17 cellular contexts compared by ENCODE assay signal in genomic region chr10:6220418-6221191, GRCh38. TPM values are rescaled to one million over a fixed set of nuclear protein-coding genes. Genes with fewer than 3 reads are reported as not detected.
DNase-seq lines count a peak whose midpoint lies in the region; ATAC-seq and TF ChIP-seq lines count a peak whose summit lies in the region.
"Had no signal": no experiment of that assay in that cellular context is flagged by ENCODE, and none has a peak within 500 bp of the region (broad histone marks: within the 10 kb centered on the region; RNA-seq: fewer than 3 reads in every experiment).

No MANE protein-coding gene starts in this region.

- H3K4me1 ChIP-seq in SK-N-SH (ENCODE audit: control insufficient read depth in 1 of 2, insufficient read depth in 2 of 2, low read depth in 1 of 2, low read length in 1 of 2): peaks cover 0 to 27% of the 10 kb centered on the region in 2 experiments; a peak in 3 of 4 replicates
- H3K4me1 ChIP-seq in HEK293 (ENCODE audit: control insufficient read depth, insufficient read depth, low read length): no peaks in the 10 kb centered on the region
- H3K4me1 ChIP-seq in osteoblast (ENCODE audit: insufficient read depth, low read length): peaks cover 12% of the 10 kb centered on the region
- H3K4me1 ChIP-seq: breast epithelium had no signal

- CTCF ChIA-PET in SK-N-SH (lab: Yijun Ruan, JAX) (interaction anchor here (0.9 to 3.1 kb wide), 3 partner anchors 16 to 181 kb away, joined by 3 to 10 read pairs (median 4); partner anchors contain the start of gene PFKFB3), HEK293 (lab: Yijun Ruan, JAX) (interaction anchor here (0.7 kb wide), 1 partner anchor 65 kb away, joined by 4 read pairs; no protein-coding TSS in a partner anchor)

- intact Hi-C loops in dorsolateral prefrontal cortex (cut with DNase I): no loop called here

- H3K36me3 ChIP-seq in SK-N-SH (replicated peaks in 1 of 2; ENCODE audit: control insufficient read depth in 1 of 2, insufficient read depth in 2 of 2, low read length in 1 of 2) (peaks cover 75 to 78% of the 10 kb centered on the region in 2 experiments), HEK293 (ENCODE audit: control insufficient read depth in 2 of 2, insufficient read depth in 1 of 2, low read length in 2 of 2) (peaks cover 19 to 97% of the 10 kb centered on the region in 2 experiments; a peak in 2 of 3 replicates), osteoblast (ENCODE audit: insufficient read depth, low read length) (peaks cover 49% of the 10 kb centered on the region)

- POLR2A ChIA-PET in SK-N-SH (lab: Yijun Ruan, JAX) (interaction anchor here (0.6 kb wide), 1 partner anchor 423 kb away, joined by 3 read pairs; no protein-coding TSS in a partner anchor), HEK293 (lab: Yijun Ruan, JAX) (interaction anchor here (1.2 kb wide), 1 partner anchor 18 kb away, joined by 3 read pairs; the partner anchor contains the start of gene PFKFB3)

- peak; percentile 14 for DNase-seq in SK-N-SH
- no peak for DNase-seq in dorsolateral prefrontal cortex
- DNase-seq in osteoblast (ENCODE audit: insufficient read length, low spot score, missing footprints): peak; percentile 59
- no peak for DNase-seq in OCI-M1 (lab: John Stamatoyannopoulos, UW)
- DNase-seq: activated naive CD4-positive, alpha-beta T cell treated with anti-CD3 and anti-CD28 coated beads, Interleukin-2, amount 50 U/mL, for 16 hours; NCI-H1417; NCI-H524 treated with DMSO at 0.1 percent for 48 hours; SHP77; stimulated activated CD4-positive, alpha-beta T cell treated with anti-CD3 and anti-CD28 coated beads, Interleukin-2, amount 100 ng/mL, for 48 hours; T-helper 9 cell had no signal

- no peak for TF ChIP-seq EP300 in SK-N-SH (IDR thresholded peaks at IDR 0.05; ENCODE audit: borderline replicate concordance in 1 of 2, low read depth in 1 of 2, low read length in 1 of 2)

- 96% methylated on average over 18 of the region's 32 CpGs for WGBS in SK-N-SH (ENCODE audit: low lambda C conversion rate)

- H3K9me3 ChIP-seq in SK-N-SH (no peaks in the 10 kb centered on the region), HEK293 (ENCODE audit: control insufficient read depth, insufficient read depth, low read depth, low read length) (no peaks in the 10 kb centered on the region), osteoblast (ENCODE audit: low read depth, low read length) (no peaks in the 10 kb centered on the region)
- H3K9me3 ChIP-seq: breast epithelium, suprapubic skin had no signal

- H3K27ac ChIP-seq in SK-N-SH (ENCODE audit: low read depth in 2 of 2, low read length in 1 of 2) (peak overlapping the region in 1 of 2 experiments; percentile 61; a peak in 2 of 4 replicates), HEK293 (ENCODE audit: extremely low read depth, low read depth, low read length) (no peak overlapping the region), dorsolateral prefrontal cortex (peak overlapping the region in 31 of 59 donors; percentile 1 to 75 (median 40)), osteoblast (ENCODE audit: low read depth, low read length) (no peak overlapping the region)
- H3K27ac ChIP-seq: 22Rv1, suprapubic skin had no signal

- H3K27me3 ChIP-seq in SK-N-SH (ENCODE audit: insufficient read depth): no peaks in the 10 kb centered on the region
- H3K27me3 ChIP-seq in dorsolateral prefrontal cortex: no peaks in the 10 kb centered on the region
- no peaks in the 10 kb centered on the region for H3K27me3 ChIP-seq in osteoblast (ENCODE audit: insufficient read depth, low read length)
- H3K27me3 ChIP-seq: breast epithelium, suprapubic skin had no signal

- H3K9ac ChIP-seq in SK-N-SH: no peak overlapping the region

- H3K4me3 ChIP-seq in SK-N-SH (ENCODE audit: low read depth in 2 of 2, low read length in 1 of 2) (no peak overlapping the region), HEK293 (ENCODE audit: low read depth, low read length) (no peak overlapping the region), dorsolateral prefrontal cortex (no peak overlapping the region), osteoblast (ENCODE audit: insufficient read depth, low read length) (no peak overlapping the region)
- H3K4me3 ChIP-seq: breast epithelium, suprapubic skin had no signal

- ATAC-seq in SK-N-SH treated with all-trans-retinoic acid at 6 μM for 48 hours (no peak), GM21447 (IDR thresholded peaks at IDR 0.05; ENCODE audit: unreplicated experiment) (no peak), GM21717 (IDR thresholded peaks at IDR 0.05; ENCODE audit: unreplicated experiment) (no peak)

- no peak overlapping the region for H3K4me2 ChIP-seq in SK-N-SH
- no peak overlapping the region for H3K4me2 ChIP-seq in osteoblast (ENCODE audit: insufficient read depth, low read length)

- H2AFZ ChIP-seq in SK-N-SH (ENCODE audit: low read depth) (no peak overlapping the region), osteoblast (ENCODE audit: low read length) (no peak overlapping the region)

- H3F3A ChIP-seq in SK-N-SH (replicated peaks; ENCODE audit: insufficient read depth): peaks cover 37% of the 10 kb centered on the region

- H3K79me2 ChIP-seq in SK-N-SH (ENCODE audit: insufficient read depth) (peaks cover 68% of the 10 kb centered on the region), osteoblast (ENCODE audit: insufficient read depth, low read length) (no peaks in the 10 kb centered on the region)

- TF ChIP-seq CTCF in SK-N-SH (IDR thresholded peaks at IDR 0.05): no peak
- no peak for TF ChIP-seq CTCF in HEK293 (tag by site-specific recombination; IDR thresholded peaks at IDR 0.05)
- no peak for TF ChIP-seq CTCF in dorsolateral prefrontal cortex (IDR thresholded peaks at IDR 0.05 in 54 of 56, conservative IDR thresholded peaks at IDR 0.05 in 2 of 56; ENCODE audit: low read depth in 1 of 56, partially characterized antibody in 56 of 56)
- TF ChIP-seq CTCF in osteoblast (IDR thresholded peaks at IDR 0.05; ENCODE audit: extremely low read depth, low read depth, low read length): no peak

- H4K20me1 ChIP-seq in SK-N-SH (ENCODE audit: insufficient read depth) (peaks cover 23% of the 10 kb centered on the region; the same call in 1 of the 2 replicates), osteoblast (ENCODE audit: insufficient read depth, low read length) (no peaks in the 10 kb centered on the region)

- no peak for TF ChIP-seq RAD21 in SK-N-SH (IDR thresholded peaks at IDR 0.05; ENCODE audit: low read length)

- no peaks in the 10 kb centered on the region for H3K9me2 ChIP-seq in SK-N-SH

TF ChIP-seq in SK-N-SH, 30 proteins besides CTCF, POLR2A, EP300 and RAD21 (continues in another document):
- TF ChIP-seq MEF2A (IDR thresholded peaks at IDR 0.05; ENCODE audit: borderline replicate concordance, low read depth): no peak
- no peak for TF ChIP-seq ELF1 (IDR thresholded peaks at IDR 0.05)
- no peak for TF ChIP-seq FOSL2 (IDR thresholded peaks at IDR 0.05; ENCODE audit: borderline replicate concordance, low read depth)
- no peak for TF ChIP-seq GATA2 (CRISPR knock-in tag; IDR thresholded peaks at IDR 0.05)
- TF ChIP-seq PBX3 (IDR thresholded peaks at IDR 0.05): no peak
- no peak for TF ChIP-seq NFIC (IDR thresholded peaks at IDR 0.05; ENCODE audit: borderline replicate concordance)

TF ChIP-seq in SK-N-SH treated with all-trans-retinoic acid at 6 μM for 48 hours, 23 proteins besides CTCF, POLR2A, EP300 and RAD21 (continues in another document):
- TF ChIP-seq SNAI2 (CRISPR knock-in tag; IDR thresholded peaks at IDR 0.05) (no peak), POU6F1 (CRISPR knock-in tag; IDR thresholded peaks at IDR 0.05; ENCODE audit: borderline replicate concordance, low read depth) (no peak), ESRRG (CRISPR knock-in tag; IDR thresholded peaks at IDR 0.05) (no peak), ZFP3 (CRISPR knock-in tag; IDR thresholded peaks at IDR 0.05) (no peak), GLIS3 (CRISPR knock-in tag; IDR thresholded peaks at IDR 0.05) (no peak)

TF ChIP-seq in HEK293, 187 proteins besides CTCF, POLR2A, EP300 and RAD21:
- 0 out of 2 replicates have a peak, but pooled peaks have one; percentile 16 for TF ChIP-seq ZNF600 (tag by site-specific recombination; IDR thresholded peaks at IDR 0.05)
- no peak for TF ChIP-seq ZNF777 (tag by site-specific recombination; IDR thresholded peaks at IDR 0.05; ENCODE audit: borderline replicate concordance)
- no peak for TF ChIP-seq ZNF114 (tag by site-specific recombination; IDR thresholded peaks at IDR 0.05)
- no peak for TF ChIP-seq ZNF473 (tag by site-specific recombination; IDR thresholded peaks at IDR 0.05)
- TF ChIP-seq KLF10 (tag by site-specific recombination; IDR thresholded peaks at IDR 0.05): no peak
- no peak for TF ChIP-seq ZNF76 (tag by site-specific recombination; IDR thresholded peaks at IDR 0.05; ENCODE audit: borderline replicate concordance, low read depth)
- no peak for TF ChIP-seq ZNF426 (tag by site-specific recombination; IDR thresholded peaks at IDR 0.05)
- TF ChIP-seq ZEB2 (tag by site-specific recombination; IDR thresholded peaks at IDR 0.05): no peak

RNA-seq across cellular contexts. Expression of gene PFKFB3, which starts 17.9 kb away (rescaled TPM):
- polyA plus RNA-seq in SK-N-SH (2012; rRNA removed): 33.0 and 59.7 TPM in 2 replicates
- polyA plus RNA-seq in SK-N-SH (2012; cell fraction: cytosol; rRNA removed): 22.0 and 28.4 TPM in 2 replicates
- 122 and 146 TPM in 2 replicates for polyA plus RNA-seq in SK-N-SH (2012; cell fraction: nucleus; rRNA removed)
- total RNA-seq in dorsolateral prefrontal cortex (100 to 1,000 TPM in 97 of 120 experiments, 10 to 100 TPM in 23; 82.4 to 323 (median 122) TPM), osteoblast (7.1 and 19.2 TPM in 2 replicates)

Comparison
In these comparisons a context has a peak if more than half of its experiments do, and no peak if none do; other contexts are left out.
1. DNase-seq: peak in SK-N-SH (single experiment) and osteoblast (single experiment); none in dorsolateral prefrontal cortex (0 of 10) and OCI-M1 (single experiment).
2. H3K27ac ChIP-seq: peak in dorsolateral prefrontal cortex (31 of 59); none in HEK293 (single experiment) and osteoblast (single experiment).